Comparison of ENCODE assay signal across 37 cellular contexts in genomic region chr20:62222266-62222850, GRCh38. TPM values are rescaled to one million over a fixed set of nuclear protein-coding genes. Genes with fewer than 3 reads are reported as not detected.
"Had no signal": no experiment of that assay in that cellular context is flagged by ENCODE, and none has a peak within 500 bp of the region (broad histone marks: within the 10 kb centered on the region; RNA-seq: fewer than 3 reads in every experiment).

No MANE protein-coding gene starts in this region.

- DNase-seq: activated B cell treated with CpG ODN at 0.5 μM for 24 hours; activated CD4-positive, alpha-beta memory T cell treated with anti-CD3 and anti-CD28 coated beads for 36 hours; activated CD4-positive, alpha-beta T cell treated with anti-CD3 and anti-CD28 coated beads for 4 hours; activated CD4-positive, alpha-beta T cell treated with anti-CD3 and anti-CD28 coated beads, Interleukin-2, amount 10 ng/mL, durations not matched to agents 24 days and 14 days; activated CD4-positive, alpha-beta T cell treated with anti-CD3 and anti-CD28 coated beads, Interleukin-2, amount 50 U/mL, for 1 hour; activated CD4-positive, alpha-beta T cell treated with anti-CD3 and anti-CD28 coated beads, Interleukin-2, amount 50 U/mL, for 4 hours; activated CD4-positive, CD25-positive, alpha-beta regulatory T cell treated with anti-CD3 and anti-CD28 coated beads, Interleukin-2, amount 50 U/mL, for 72 hours; activated CD8-positive, alpha-beta memory T cell treated with anti-CD3 and anti-CD28 coated beads, Interleukin-2, amount 50 U/mL, for 4 hours; activated CD8-positive, alpha-beta T cell treated with anti-CD3 and anti-CD28 coated beads for 36 hours; activated effector memory CD4-positive, alpha-beta T cell treated with anti-CD3 and anti-CD28 coated beads, Interleukin-2, amount 50 U/mL, for 16 hours; activated gamma-delta T cell treated with Interleukin-2 at 50 U/mL for 16 hours; activated naive CD4-positive, alpha-beta T cell; activated naive CD4-positive, alpha-beta T cell treated with anti-CD3 and anti-CD28 coated beads for 36 hours; activated naive CD4-positive, alpha-beta T cell treated with anti-CD3 and anti-CD28 coated beads, Interleukin-2, amount 50 U/mL, for 16 hours; activated naive CD8-positive, alpha-beta T cell treated with anti-CD3 and anti-CD28 coated beads for 36 hours; activated T-cell treated with anti-CD3 and anti-CD28 coated beads for 4 hours; activated T-cell treated with anti-CD3 and anti-CD28 coated beads, Interleukin-2, amount 50 U/mL, for 1 hour; activated T-cell treated with anti-CD3 and anti-CD28 coated beads, Interleukin-2, amount 50 U/mL, for 4 hours; activated T-cell treated with anti-CD3 and anti-CD28 coated beads, Interleukin-2, amount 50 U/mL, for 72 hours; adrenal gland; amniotic stem cell; aorta; body of pancreas; brain microvascular endothelial cell; central memory CD4-positive, alpha-beta T cell; T-helper 1 cell; T-helper 2 cell; T-helper 9 cell had no signal

- FAIRE-seq: astrocyte, TTC549 had no signal

- H3K36me3 ChIP-seq: adrenal gland, brain microvascular endothelial cell, breast epithelium had no signal

- H3K9me3 ChIP-seq: adrenal gland, body of pancreas, breast epithelium had no signal

- H3K4me3 ChIP-seq: adrenal gland, body of pancreas, breast epithelium had no signal

- ATAC-seq: activated CD8-positive, alpha-beta T cell treated with anti-CD3 and anti-CD28 coated beads for 36 hours; activated naive CD4-positive, alpha-beta T cell treated with anti-CD3 and anti-CD28 coated beads, Interleukin-2, amount 50 U/mL, for 72 hours; activated T-cell treated with anti-CD3 and anti-CD28 coated beads, Interleukin-2, amount 50 U/mL, for 4 hours; activated T-cell treated with anti-CD3 and anti-CD28 coated beads, Interleukin-2, amount 50 U/mL, for 72 hours; activated T-helper 17 cell treated with anti-CD3 and anti-CD28 coated beads, Interleukin-2, amount 50 U/mL, for 72 hours; body of pancreas had no signal

- H3K27ac ChIP-seq: adrenal gland, body of pancreas, brain microvascular endothelial cell, breast epithelium, VCaP had no signal

RNA-seq across cellular contexts. Expression of gene HRH3, which starts 2.3 kb away (rescaled TPM):
- total RNA-seq: activated B cell treated with CpG ODN at 0.5 μM for 24 hours; activated CD4-positive, alpha-beta memory T cell treated with anti-CD3 and anti-CD28 coated beads for 36 hours; activated CD4-positive, alpha-beta T cell treated with anti-CD3 and anti-CD28 coated beads, Interleukin-2, amount 10 ng/mL, durations not matched to agents 24 days and 14 days; activated CD8-positive, alpha-beta memory T cell treated with anti-CD3 and anti-CD28 coated beads for 36 hours; activated CD8-positive, alpha-beta T cell treated with anti-CD3 and anti-CD28 coated beads for 36 hours; activated naive CD4-positive, alpha-beta T cell treated with anti-CD3 and anti-CD28 coated beads for 36 hours; activated naive CD4-positive, alpha-beta T cell treated with anti-CD3 and anti-CD28 coated beads, Interleukin-2, amount 50 U/mL, for 72 hours; activated naive CD8-positive, alpha-beta T cell treated with anti-CD3 and anti-CD28 coated beads for 36 hours; activated T-cell treated with anti-CD3 and anti-CD28 coated beads, Interleukin-2, amount 50 U/mL, for 4 hours; activated T-cell treated with anti-CD3 and anti-CD28 coated beads, Interleukin-2, amount 50 U/mL, for 72 hours; activated T-helper 1 cell treated with anti-CD3 and anti-CD28 coated beads, Interleukin-12 subunit alpha, Interleukin-12 subunit beta, Interleukin-2, Interleukin-4 antibody, amounts not matched to agents 30 ng/mL and 10 ng/mL and 1 ng/mL, durations not matched to agents 14 hours and 24 hours and 36 hours; activated T-helper 17 cell treated with anti-CD3 and anti-CD28 coated beads, Interleukin-2, amount 50 U/mL, for 72 hours; aorta; breast epithelium; cardiac septum had no signal
- polyA plus RNA-seq: aorta had no signal
